In genomic region chr16:65655802-65656201, GRCh38 we compare ENCODE assay signal across 17 cellular contexts.
"Had no signal": no experiment of that assay in that cellular context is flagged by ENCODE, and none has a peak within 500 bp of the region (broad histone marks: within the 10 kb centered on the region; RNA-seq: fewer than 3 reads in every experiment).

No MANE protein-coding gene starts in this region.

- H3K4me1 Mint-ChIP-seq: activated naive CD8-positive, alpha-beta T cell treated with anti-CD3 and anti-CD28 coated beads for 36 hours; memory B cell; T-cell had no signal

- H3K27me3 Mint-ChIP-seq: activated naive CD8-positive, alpha-beta T cell treated with anti-CD3 and anti-CD28 coated beads for 36 hours; activated T-cell treated with anti-CD3 and anti-CD28 coated beads, Interleukin-2, amount 50 U/mL, for 24 hours; stimulated activated naive CD8-positive, alpha-beta T cell treated with anti-CD3 and anti-CD28 coated beads, Interleukin-15, Interleukin-2, amounts not matched to agents 100 ng/mL and 50 ng/mL, for 24 hours had no signal

- DNase-seq: activated naive CD4-positive, alpha-beta T cell treated with Interleukin-2 at 50 U/mL for 16 hours; activated naive CD8-positive, alpha-beta T cell treated with anti-CD3 and anti-CD28 coated beads for 36 hours; activated T-cell treated with anti-CD3 and anti-CD28 coated beads, Interleukin-2, amount 50 U/mL, for 24 hours; esophagus squamous epithelium; gastrocnemius medialis; head of caudate nucleus; hypothalamus; left colon; stimulated activated CD4-positive, alpha-beta T cell treated with anti-CD3 and anti-CD28 coated beads, Interleukin-4, amount 100 ng/mL, for 4 hours; T-cell; tibial artery; WERI-Rb-1 had no signal

- H3K36me3 ChIP-seq: esophagus squamous epithelium, gastrocnemius medialis, prostate gland, tibial artery, WERI-Rb-1 had no signal

- H3K36me3 Mint-ChIP-seq: activated naive CD8-positive, alpha-beta T cell treated with anti-CD3 and anti-CD28 coated beads for 36 hours; memory B cell; T-cell had no signal

- H3K9me3 ChIP-seq: esophagus squamous epithelium, gastrocnemius medialis, prostate gland, tibial artery had no signal

- ATAC-seq: gastrocnemius medialis, left colon, T-cell had no signal

- H3K27ac ChIP-seq: coronary artery, esophagus squamous epithelium, gastrocnemius medialis, prostate gland, tibial artery, WERI-Rb-1 had no signal

- H3K27me3 ChIP-seq: tibial artery had no signal

- H3K4me3 ChIP-seq: coronary artery, esophagus squamous epithelium, gastrocnemius medialis, prostate gland, tibial artery had no signal

- H3K9me3 Mint-ChIP-seq: activated naive CD8-positive, alpha-beta T cell treated with anti-CD3 and anti-CD28 coated beads for 36 hours; stimulated activated naive CD8-positive, alpha-beta T cell treated with anti-CD3 and anti-CD28 coated beads, Interleukin-15, Interleukin-2, amounts not matched to agents 100 ng/mL and 50 ng/mL, for 24 hours had no signal

- H3K27ac Mint-ChIP-seq: activated naive CD8-positive, alpha-beta T cell treated with anti-CD3 and anti-CD28 coated beads for 36 hours; activated T-cell treated with anti-CD3 and anti-CD28 coated beads, Interleukin-2, amount 50 U/mL, for 24 hours; memory B cell; stimulated activated naive CD8-positive, alpha-beta T cell treated with anti-CD3 and anti-CD28 coated beads, Interleukin-15, Interleukin-2, amounts not matched to agents 100 ng/mL and 50 ng/mL, for 24 hours; T-cell; T-helper 2 cell treated with Interferon-gamma antibody and Interleukin-4, amounts not matched to agents 5 μg/mL and 100 μg/mL, for 36 hours had no signal

- H3K4me3 Mint-ChIP-seq: activated naive CD8-positive, alpha-beta T cell treated with anti-CD3 and anti-CD28 coated beads for 36 hours; activated T-cell treated with anti-CD3 and anti-CD28 coated beads, Interleukin-2, amount 50 U/mL, for 24 hours; memory B cell; stimulated activated naive CD8-positive, alpha-beta T cell treated with anti-CD3 and anti-CD28 coated beads, Interleukin-15, Interleukin-2, amounts not matched to agents 100 ng/mL and 50 ng/mL, for 24 hours; T-cell; T-helper 2 cell treated with Interferon-gamma antibody and Interleukin-4, amounts not matched to agents 5 μg/mL and 100 μg/mL, for 36 hours had no signal
